24 cellular contexts compared by ENCODE assay signal in genomic region chr4:6591781-6592180, GRCh38. TPM values are rescaled to one million over a fixed set of nuclear protein-coding genes. Genes with fewer than 3 reads are reported as not detected.
DNase-seq lines count a peak whose midpoint lies in the region; ATAC-seq and TF ChIP-seq lines count a peak whose summit lies in the region.
"Had no signal": no experiment of that assay in that cellular context is flagged by ENCODE, and none has a peak within 500 bp of the region (broad histone marks: within the 10 kb centered on the region; RNA-seq: fewer than 3 reads in every experiment).

No MANE protein-coding gene starts in this region.

- H3K9me3 Mint-ChIP-seq in stimulated activated memory B cell treated with anti-CD40 and anti-IgM and Interleukin-4, amounts not matched to agents 10 μg/mL and 1 μg/mL and 100 μg/mL, for 72 hours = no peaks in the 10 kb centered on the region
- H3K9me3 Mint-ChIP-seq: activated naive CD4-positive, alpha-beta T cell treated with anti-CD3 and anti-CD28 coated beads for 36 hours; T-helper 1 cell treated with Interleukin-12 subunit alpha and Interleukin-12 subunit beta and Interleukin-4 antibody, amounts not matched to agents 30 μg/mL and 1 μg/mL, for 36 hours had no signal

- TF ChIP-seq RAD21 in Ishikawa (IDR thresholded peaks at IDR 0.05; ENCODE audit: low read depth) = peak; percentile 8; the same call in 1 of the 2 replicates

- H3K27me3 ChIP-seq in right cardiac atrium (ENCODE audit: control insufficient read depth, insufficient read depth) (no peaks in the 10 kb centered on the region), right atrium auricular region (no peaks in the 10 kb centered on the region), PC-3 (ENCODE audit: low read length) (no peaks in the 10 kb centered on the region), HAP-1 (ENCODE audit: low read depth) (no peaks in the 10 kb centered on the region)
- H3K27me3 ChIP-seq: BLaER1 treated with 17β-estradiol and CSF1 and Interleukin-3, amounts not matched to agents 10 nM and 100 nM; colonic mucosa; foreskin keratinocyte; hepatocyte had no signal

- peak overlapping the region; percentile 60 for H3K27ac Mint-ChIP-seq in stimulated activated memory B cell treated with anti-CD40 and anti-IgM and Interleukin-4, amounts not matched to agents 10 μg/mL and 1 μg/mL and 100 μg/mL, for 72 hours
- H3K27ac Mint-ChIP-seq: activated naive CD4-positive, alpha-beta T cell treated with anti-CD3 and anti-CD28 coated beads for 36 hours; T-helper 1 cell treated with Interleukin-12 subunit alpha and Interleukin-12 subunit beta and Interleukin-4 antibody, amounts not matched to agents 30 μg/mL and 1 μg/mL, for 36 hours had no signal

- no peaks in the 10 kb centered on the region for H3K27me3 Mint-ChIP-seq in stimulated activated memory B cell treated with anti-CD40 and anti-IgM and Interleukin-4, amounts not matched to agents 10 μg/mL and 1 μg/mL and 100 μg/mL, for 72 hours

- DNase-seq in right cardiac atrium (peak in 2 of 3 donors; percentile 24 to 33), right atrium auricular region (ENCODE audit: low spot score) (no peak), PC-3 (no peak), HAP-1 (ENCODE audit: low spot score in 2 of 2) (no peak)
- DNase-seq: activated CD4-positive, alpha-beta T cell treated with anti-CD3 and anti-CD28 coated beads for 4 hours; activated naive CD4-positive, alpha-beta T cell treated with anti-CD3 and anti-CD28 coated beads for 36 hours; activated T-cell treated with anti-CD3 and anti-CD28 coated beads, Interleukin-2, amount 50 U/mL, for 48 hours; amygdala; colonic mucosa; foreskin keratinocyte; mesendoderm; small intestine; stimulated activated CD4-positive, alpha-beta T cell treated with anti-CD3 and anti-CD28 coated beads, Interleukin-1b, Interleukin-23, amount 100 ng/mL, for 48 hours had no signal

- H3K79me2 ChIP-seq in PC-3 (ENCODE audit: low read length) = no peaks in the 10 kb centered on the region
- H3K79me2 ChIP-seq: hepatocyte had no signal

- TF ChIP-seq EP300 in Ishikawa (IDR thresholded peaks at IDR 0.05; ENCODE audit: borderline replicate concordance) = no peak

- no peak overlapping the region for H3K9ac ChIP-seq in PC-3 (ENCODE audit: low read length)

- peaks cover 10% of the 10 kb centered on the region for H3K4me1 Mint-ChIP-seq in stimulated activated memory B cell treated with anti-CD40 and anti-IgM and Interleukin-4, amounts not matched to agents 10 μg/mL and 1 μg/mL and 100 μg/mL, for 72 hours

- H2AFZ ChIP-seq in PC-3 (ENCODE audit: low read length) = no peak overlapping the region
- H2AFZ ChIP-seq: hepatocyte had no signal

- H3K9me3 ChIP-seq in right cardiac atrium (ENCODE audit: control insufficient read depth, low read length) (no peaks in the 10 kb centered on the region), right atrium auricular region (no peaks in the 10 kb centered on the region), PC-3 (ENCODE audit: low read length) (no peaks in the 10 kb centered on the region), HAP-1 (no peaks in the 10 kb centered on the region)
- H3K9me3 ChIP-seq: BLaER1 treated with 17β-estradiol and CSF1 and Interleukin-3, amounts not matched to agents 10 nM and 100 nM; colonic mucosa had no signal

- intact Hi-C loops in right cardiac atrium (cut with DNase I) = no loop called here
- intact Hi-C loops in PC-3 (cut with micrococcal nuclease) = no loop called here

- H3K36me3 Mint-ChIP-seq in stimulated activated memory B cell treated with anti-CD40 and anti-IgM and Interleukin-4, amounts not matched to agents 10 μg/mL and 1 μg/mL and 100 μg/mL, for 72 hours = peaks cover 76% of the 10 kb centered on the region

- no peak overlapping the region for H3K4me3 Mint-ChIP-seq in stimulated activated memory B cell treated with anti-CD40 and anti-IgM and Interleukin-4, amounts not matched to agents 10 μg/mL and 1 μg/mL and 100 μg/mL, for 72 hours
- H3K4me3 Mint-ChIP-seq: activated naive CD4-positive, alpha-beta T cell treated with anti-CD3 and anti-CD28 coated beads for 36 hours; T-helper 1 cell treated with Interleukin-12 subunit alpha and Interleukin-12 subunit beta and Interleukin-4 antibody, amounts not matched to agents 30 μg/mL and 1 μg/mL, for 36 hours had no signal

- H3K4me1 ChIP-seq in right cardiac atrium (ENCODE audit: control insufficient read depth, insufficient read depth, low read length) (no peaks in the 10 kb centered on the region), right atrium auricular region (no peaks in the 10 kb centered on the region), PC-3 (ENCODE audit: insufficient read depth, low read length) (no peaks in the 10 kb centered on the region), HAP-1 (no peaks in the 10 kb centered on the region)
- H3K4me1 ChIP-seq: colonic mucosa, foreskin keratinocyte had no signal

- no peaks in the 10 kb centered on the region for H4K20me1 ChIP-seq in PC-3 (ENCODE audit: low read length)

- CTCF ChIA-PET in PC-3 (lab: Charles Lee) = no interaction called here

- H3F3A ChIP-seq in PC-3 (ENCODE audit: low read length, unreplicated experiment) = no peaks in the 10 kb centered on the region

- TF ChIP-seq CTCF in right atrium auricular region (IDR thresholded peaks at IDR 0.05) (no peak), PC-3 (conservative IDR thresholded peaks at IDR 0.05; ENCODE audit: low read depth, low read length) (peak; percentile 28; the same call in 1 of the 2 replicates)

- no peak for ATAC-seq in right cardiac atrium
- ATAC-seq in PC-3 = no peak
- ATAC-seq in stimulated activated memory B cell treated with anti-CD40 and anti-IgM and Interleukin-4, amounts not matched to agents 10 μg/mL and 1 μg/mL and 100 μg/mL, for 72 hours = no peak
- no peak for ATAC-seq in GM19463 (IDR thresholded peaks at IDR 0.05; ENCODE audit: unreplicated experiment)
- no peak for ATAC-seq in GM19351 (IDR thresholded peaks at IDR 0.05; ENCODE audit: unreplicated experiment)
- ATAC-seq: esophagus mucosa, foreskin keratinocyte, left lobe of liver had no signal

- H3K4me3 ChIP-seq in right cardiac atrium (ENCODE audit: low read length) (no peak overlapping the region), right atrium auricular region (no peak overlapping the region), PC-3 (ENCODE audit: low read length) (no peak overlapping the region), HAP-1 (no peak overlapping the region)
- H3K4me3 ChIP-seq: BLaER1 treated with 17β-estradiol and CSF1 and Interleukin-3, amounts not matched to agents 10 nM and 100 nM; colonic mucosa; hepatocyte; SK-N-MC had no signal

- H3K36me3 ChIP-seq in right atrium auricular region (peaks cover 7% of the 10 kb centered on the region), PC-3 (ENCODE audit: low read depth, low read length) (no peaks in the 10 kb centered on the region), HAP-1 (replicated peaks) (no peaks in the 10 kb centered on the region)
- H3K36me3 ChIP-seq: colonic mucosa had no signal

- in situ Hi-C loops in HAP-1 (cut with MboI; ENCODE audit: low sequenced_read_pairs) = no loop called here

- BruUV-seq in PC-3 (replicated peaks; lab: Mats Ljungman, UMichigan) = no TSS peak

- POLR2A ChIA-PET in PC-3 (lab: Charles Lee; ENCODE audit: unreplicated experiment) = no interaction called here

- H3K4me2 ChIP-seq in PC-3 (ENCODE audit: low read length) = no peak overlapping the region
- H3K4me2 ChIP-seq: hepatocyte had no signal

- no peaks in the 10 kb centered on the region for H3K9me2 ChIP-seq in PC-3 (replicated peaks; ENCODE audit: low read length)

- 82% methylated on average over 9 of the region's 9 CpGs for WGBS in right cardiac atrium

- no peak overlapping the region for H3K27ac ChIP-seq in right cardiac atrium (ENCODE audit: low read length)
- no peak overlapping the region for H3K27ac ChIP-seq in right atrium auricular region
- H3K27ac ChIP-seq in PC-3 (ENCODE audit: low read length) = no peak overlapping the region
- H3K27ac ChIP-seq: colonic mucosa, foreskin keratinocyte, hepatocyte, RWPE1, SK-N-MC had no signal

TF ChIP-seq in Ishikawa, 13 proteins besides CTCF, POLR2A, EP300 and RAD21 (continues in another document):
- TF ChIP-seq, protein P1, sequence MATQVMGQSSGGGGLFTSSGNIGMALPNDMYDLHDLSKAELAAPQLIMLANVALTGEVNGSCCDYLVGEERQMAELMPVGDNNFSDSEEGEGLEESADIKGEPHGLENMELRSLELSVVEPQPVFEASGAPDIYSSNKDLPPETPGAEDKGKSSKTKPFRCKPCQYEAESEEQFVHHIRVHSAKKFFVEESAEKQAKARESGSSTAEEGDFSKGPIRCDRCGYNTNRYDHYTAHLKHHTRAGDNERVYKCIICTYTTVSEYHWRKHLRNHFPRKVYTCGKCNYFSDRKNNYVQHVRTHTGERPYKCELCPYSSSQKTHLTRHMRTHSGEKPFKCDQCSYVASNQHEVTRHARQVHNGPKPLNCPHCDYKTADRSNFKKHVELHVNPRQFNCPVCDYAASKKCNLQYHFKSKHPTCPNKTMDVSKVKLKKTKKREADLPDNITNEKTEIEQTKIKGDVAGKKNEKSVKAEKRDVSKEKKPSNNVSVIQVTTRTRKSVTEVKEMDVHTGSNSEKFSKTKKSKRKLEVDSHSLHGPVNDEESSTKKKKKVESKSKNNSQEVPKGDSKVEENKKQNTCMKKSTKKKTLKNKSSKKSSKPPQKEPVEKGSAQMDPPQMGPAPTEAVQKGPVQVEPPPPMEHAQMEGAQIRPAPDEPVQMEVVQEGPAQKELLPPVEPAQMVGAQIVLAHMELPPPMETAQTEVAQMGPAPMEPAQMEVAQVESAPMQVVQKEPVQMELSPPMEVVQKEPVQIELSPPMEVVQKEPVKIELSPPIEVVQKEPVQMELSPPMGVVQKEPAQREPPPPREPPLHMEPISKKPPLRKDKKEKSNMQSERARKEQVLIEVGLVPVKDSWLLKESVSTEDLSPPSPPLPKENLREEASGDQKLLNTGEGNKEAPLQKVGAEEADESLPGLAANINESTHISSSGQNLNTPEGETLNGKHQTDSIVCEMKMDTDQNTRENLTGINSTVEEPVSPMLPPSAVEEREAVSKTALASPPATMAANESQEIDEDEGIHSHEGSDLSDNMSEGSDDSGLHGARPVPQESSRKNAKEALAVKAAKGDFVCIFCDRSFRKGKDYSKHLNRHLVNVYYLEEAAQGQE (IDR thresholded peaks at IDR 0.05; ENCODE audit: low read depth) = no peak
- TF ChIP-seq CEBPB (IDR thresholded peaks at IDR 0.05) = no peak
- TF ChIP-seq YY1 (IDR thresholded peaks at IDR 0.05; ENCODE audit: low read depth) = no peak
- no peak for TF ChIP-seq MAX (IDR thresholded peaks at IDR 0.05)
- no peak for TF ChIP-seq CREB1 (IDR thresholded peaks at IDR 0.05; ENCODE audit: low read depth)
- TF ChIP-seq NFIC (IDR thresholded peaks at IDR 0.05) = no peak
- no peak for TF ChIP-seq FOXM1 (IDR thresholded peaks at IDR 0.05; ENCODE audit: borderline replicate concordance, low read depth)

RNA-seq across cellular contexts. Expression of gene MAN2B2, which starts 16.8 kb away (rescaled TPM):
- 10 to 100 TPM; 27.0 to 38.4 (median 28.9) TPM for total RNA-seq in right cardiac atrium
- polyA plus RNA-seq in right cardiac atrium = 11.5 TPM
- total RNA-seq in right atrium auricular region = 10 to 100 TPM; 23.7 to 25.5 TPM
- 8.5 and 9.8 TPM in 2 replicates for total RNA-seq in PC-3 (2014; rRNA removed)

RNA-seq across cellular contexts. Expression of gene MRFAP1, which starts 48.7 kb away (rescaled TPM):
- total RNA-seq in right cardiac atrium = 100 to 1,000 TPM; 250 to 276 (median 263) TPM
- polyA plus RNA-seq in right cardiac atrium = 335 TPM
- 100 to 1,000 TPM; 170 to 176 TPM for total RNA-seq in right atrium auricular region
- 122 and 200 TPM in 2 replicates for total RNA-seq in PC-3 (2014; rRNA removed)

Comparison
In these comparisons a context has a peak if more than half of its experiments do, and no peak if none do; other contexts are left out.
1. DNase-seq: peak in right cardiac atrium (2 of 3); none in right atrium auricular region (single experiment), PC-3 (single experiment) and HAP-1 (0 of 2).